19 cellular contexts compared by ENCODE assay signal in genomic region chr9:122808141-122808540, GRCh38. TPM values are rescaled to one million over a fixed set of nuclear protein-coding genes. Genes with fewer than 3 reads are reported as not detected.
"Had no signal": no experiment of that assay in that cellular context is flagged by ENCODE, and none has a peak within 500 bp of the region (broad histone marks: within the 10 kb centered on the region; RNA-seq: fewer than 3 reads in every experiment).

No MANE protein-coding gene starts in this region.

- H3K27me3 ChIP-seq: breast epithelium, neutrophil had no signal

- H3K27ac Mint-ChIP-seq: activated naive CD8-positive, alpha-beta T cell; WTC11 had no signal

- H3K9me3 ChIP-seq: breast epithelium, lower lobe of right lung, neutrophil had no signal

- H3K4me3 ChIP-seq: breast epithelium, lower lobe of right lung had no signal

- H3K27me3 Mint-ChIP-seq: activated naive CD8-positive, alpha-beta T cell; naive B cell had no signal

- H3K36me3 ChIP-seq: breast epithelium, lower lobe of right lung, neutrophil had no signal

- DNase-seq: activated CD4-positive, alpha-beta T cell treated with anti-CD3 and anti-CD28 coated beads, Interleukin-2, amount 50 U/mL, for 1 hour; activated CD8-positive, alpha-beta memory T cell treated with anti-CD3 and anti-CD28 coated beads, Interleukin-2, amount 50 U/mL, for 4 hours; aorta; left cardiac atrium; lower lobe of right lung; midbrain; naive B cell; posterior cingulate gyrus; small intestine had no signal

- H3K4me3 Mint-ChIP-seq: activated naive CD8-positive, alpha-beta T cell; naive B cell; WTC11 had no signal

- H3K9me3 Mint-ChIP-seq: naive B cell had no signal

- ATAC-seq: left cardiac atrium, lower lobe of right lung, SK-N-SH treated with all-trans-retinoic acid at 6 μM for 48 hours, WTC11 had no signal

- H3K4me1 Mint-ChIP-seq: naive B cell, WTC11 had no signal

- H3K4me1 ChIP-seq: breast epithelium, lower lobe of right lung had no signal

- H3K36me3 Mint-ChIP-seq: naive B cell had no signal

- H3K27ac ChIP-seq: breast epithelium, lower lobe of right lung, neutrophil had no signal

RNA-seq across cellular contexts. Expression of gene OR1K1, which starts 8.2 kb away (rescaled TPM):
- total RNA-seq: aorta; breast epithelium; chondrocyte; dermis microvascular lymphatic vessel endothelial cell; glomerular endothelial cell; left cardiac atrium; lower lobe of right lung; T-helper 1 cell treated with Interleukin-12 subunit alpha and Interleukin-12 subunit beta and Interleukin-4 antibody, amounts not matched to agents 30 ng/mL and 1 ng/mL, for 36 hours; WTC11 had no signal
- polyA plus RNA-seq: aorta, esophagus, small intestine had no signal

RNA-seq across cellular contexts. Expression of gene OR5C1, which starts 19.4 kb away (rescaled TPM):
- total RNA-seq: aorta; breast epithelium; chondrocyte; dermis microvascular lymphatic vessel endothelial cell; glomerular endothelial cell; left cardiac atrium; lower lobe of right lung; T-helper 1 cell treated with Interleukin-12 subunit alpha and Interleukin-12 subunit beta and Interleukin-4 antibody, amounts not matched to agents 30 ng/mL and 1 ng/mL, for 36 hours; WTC11 had no signal
- polyA plus RNA-seq: aorta, esophagus, small intestine had no signal
